8 cellular contexts compared by ENCODE assay signal in the genomic region with DNA sequence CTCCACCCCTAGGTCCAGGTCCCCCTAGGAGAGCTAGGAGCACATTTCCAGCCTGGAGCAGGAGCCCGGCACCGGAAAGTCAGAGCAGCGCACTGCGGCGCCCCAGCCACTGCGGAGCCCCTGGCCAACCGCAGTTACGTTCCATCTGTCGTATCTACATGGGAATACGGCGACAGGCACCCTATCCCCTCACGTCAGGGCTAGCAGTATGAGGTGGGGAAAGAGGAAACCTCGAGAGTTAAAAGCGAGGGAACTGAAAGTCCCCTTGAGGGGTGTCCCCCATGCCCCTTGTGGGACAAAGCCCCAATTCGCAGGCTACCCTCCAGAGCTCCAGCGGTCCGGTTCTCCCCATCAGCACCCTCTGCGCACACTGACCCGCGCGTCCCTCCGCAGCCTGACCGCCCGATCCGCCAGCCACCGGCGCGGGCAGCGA. TPM values are rescaled to one million over a fixed set of nuclear protein-coding genes. Genes with fewer than 3 reads are reported as not detected.
DNase-seq lines count a peak whose midpoint lies in the region; ATAC-seq and TF ChIP-seq lines count a peak whose summit lies in the region.

No MANE protein-coding gene starts in this region.

- H3K4me1 Mint-ChIP-seq in GM23338 (peaks cover 10% of the 10 kb centered on the region), immature natural killer cell (peaks cover 23 to 64% of the 10 kb centered on the region in 2 donors)

- ATAC-seq in GM23338, result peak; percentile 80

- peak overlapping the region; percentile 91 for H2AFZ ChIP-seq in GM23338

- intact Hi-C loops in spleen (cut with DNase I; ENCODE audit: low total_unique reads), result no loop called here

- peaks cover 16% of the 10 kb centered on the region for H3K4me1 ChIP-seq in GM23338 (ENCODE audit: insufficient read depth)
- peaks cover 5 to 29% (median 22%) of the 10 kb centered on the region in 6 donors for H3K4me1 ChIP-seq in spleen

- no peaks in the 10 kb centered on the region for H3K9me2 ChIP-seq in GM23338 (ENCODE audit: insufficient read depth)

- in situ Hi-C loops in brain microvascular endothelial cell (cut with HindIII; ENCODE audit: low pct_ligation_motif_present, low sequenced_read_pairs), result no loop called here

- H3K79me2 ChIP-seq in GM23338 (replicated peaks; ENCODE audit: insufficient read depth), result no peaks in the 10 kb centered on the region

- TF ChIP-seq CTCF in GM23338 (conservative IDR thresholded peaks at IDR 0.05; ENCODE audit: low read depth in 2 of 2), result no peak
- TF ChIP-seq CTCF in brain microvascular endothelial cell (IDR thresholded peaks at IDR 0.05; ENCODE audit: low read depth, low read length, missing control alignments), result no peak
- no peak for TF ChIP-seq CTCF in spleen (IDR thresholded peaks at IDR 0.05 in 8 of 11, conservative IDR thresholded peaks at IDR 0.05 in 3 of 11)

- peaks cover 76% of the 10 kb centered on the region for H3K27me3 ChIP-seq in GM23338 (ENCODE audit: insufficient read depth)
- H3K27me3 ChIP-seq in brain microvascular endothelial cell (replicated peaks), result no peaks in the 10 kb centered on the region
- peaks cover 0 to 64% (median 36%) of the 10 kb centered on the region in 7 donors for H3K27me3 ChIP-seq in spleen (replicated peaks in 1 of 7)

- H3K9me3 ChIP-seq in spleen, result no peaks in the 10 kb centered on the region

- H3K4me3 Mint-ChIP-seq in GM23338 (peak overlapping the region; percentile 72), immature natural killer cell (peak overlapping the region; percentile 80 to 91 (median 84))

- H3K27ac ChIP-seq in GM23338 (ENCODE audit: low read depth), result no peak overlapping the region
- no peak overlapping the region for H3K27ac ChIP-seq in brain microvascular endothelial cell
- H3K27ac ChIP-seq in spleen, result peak overlapping the region in 1 of 8 donors; percentile 32

- H3K4me3 ChIP-seq in GM23338 (peak overlapping the region; percentile 77), brain microvascular endothelial cell (ENCODE audit: low read depth, low read length) (peak overlapping the region; percentile 62), spleen (peak overlapping the region; percentile 40 to 87 (median 60))

- H3K27ac Mint-ChIP-seq in GM23338 (no peak overlapping the region), immature natural killer cell (peak overlapping the region in 3 of 6 donors; percentile 9 to 70 (median 70))

- H3F3A ChIP-seq in GM23338 (replicated peaks; ENCODE audit: low read depth), result peaks cover 9% of the 10 kb centered on the region; the same call in 1 of the 2 replicates

- no peaks in the 10 kb centered on the region for H3K36me3 Mint-ChIP-seq in GM23338 (ENCODE audit: low read depth)
- no peaks in the 10 kb centered on the region for H3K36me3 Mint-ChIP-seq in immature natural killer cell

- H3K27me3 Mint-ChIP-seq in GM23338 (ENCODE audit: insufficient read depth, low read depth, poor library complexity) (peaks cover 36% of the 10 kb centered on the region), immature natural killer cell (ENCODE audit: low read depth in 3 of 3) (peaks cover 6 to 10% (median 10%) of the 10 kb centered on the region in 3 donors)

- DNase-seq in DMS 273 treated with DMSO at 0.1 percent for 48 hours (lab: John Stamatoyannopoulos, UW) (peak; percentile 57), GM23338 (ENCODE audit: low spot score) (peak; percentile 74), NCI-H748 treated with DMSO at 0.1 percent for 48 hours (lab: John Stamatoyannopoulos, UW) (peak; percentile 3), brain microvascular endothelial cell (no peak), immature natural killer cell (peak; percentile 26 to 37 (median 33)), spleen (no peak), NCI-H2081 (lab: John Stamatoyannopoulos, UW) (no peak)
- no peak for DNase-seq in effector CD8-positive, alpha-beta T cell (lab: John Stamatoyannopoulos, UW)

- H4K20me1 ChIP-seq in GM23338 (replicated peaks; ENCODE audit: insufficient read depth), result no peaks in the 10 kb centered on the region

- H3K36me3 ChIP-seq in GM23338 (ENCODE audit: insufficient read depth), result peaks cover 3% of the 10 kb centered on the region; the same call in 1 of the 2 replicates
- H3K36me3 ChIP-seq in brain microvascular endothelial cell (replicated peaks), result no peaks in the 10 kb centered on the region
- H3K36me3 ChIP-seq in spleen, result no peaks in the 10 kb centered on the region

- H3K9me3 Mint-ChIP-seq in GM23338, result no peaks in the 10 kb centered on the region; the same call in 2 of the 3 replicates
- H3K9me3 Mint-ChIP-seq in immature natural killer cell, result no peaks in the 10 kb centered on the region

- TF ChIP-seq POLR2A in spleen (IDR thresholded peaks at IDR 0.05), result no peak

- H3K4me2 ChIP-seq in GM23338, result peak overlapping the region; percentile 87

- 0 to 8% (median 1%) methylated on average over 8 to 29 of the region's 29 CpGs for WGBS in spleen, 5 donors

TF ChIP-seq in GM23338, 12 proteins besides CTCF, POLR2A, EP300 and RAD21 (continues in another document):
- TF ChIP-seq NANOG (IDR thresholded peaks at IDR 0.05; ENCODE audit: borderline replicate concordance) (no peak), CREB1 (CRISPR knock-in tag; IDR thresholded peaks at IDR 0.05; ENCODE audit: low read depth) (no peak), ZNF114 (CRISPR knock-in tag; IDR thresholded peaks at IDR 0.05) (no peak), POLR2AphosphoS5 (IDR thresholded peaks at IDR 0.05; ENCODE audit: low read depth) (peak; percentile 31; the same call in 1 of the 2 replicates), EZH2phosphoT487 (IDR thresholded peaks at IDR 0.05; ENCODE audit: unreplicated experiment) (no peak), JUNB (IDR thresholded peaks at IDR 0.05; ENCODE audit: unreplicated experiment) (no peak)
- TF ChIP-seq, protein P1, sequence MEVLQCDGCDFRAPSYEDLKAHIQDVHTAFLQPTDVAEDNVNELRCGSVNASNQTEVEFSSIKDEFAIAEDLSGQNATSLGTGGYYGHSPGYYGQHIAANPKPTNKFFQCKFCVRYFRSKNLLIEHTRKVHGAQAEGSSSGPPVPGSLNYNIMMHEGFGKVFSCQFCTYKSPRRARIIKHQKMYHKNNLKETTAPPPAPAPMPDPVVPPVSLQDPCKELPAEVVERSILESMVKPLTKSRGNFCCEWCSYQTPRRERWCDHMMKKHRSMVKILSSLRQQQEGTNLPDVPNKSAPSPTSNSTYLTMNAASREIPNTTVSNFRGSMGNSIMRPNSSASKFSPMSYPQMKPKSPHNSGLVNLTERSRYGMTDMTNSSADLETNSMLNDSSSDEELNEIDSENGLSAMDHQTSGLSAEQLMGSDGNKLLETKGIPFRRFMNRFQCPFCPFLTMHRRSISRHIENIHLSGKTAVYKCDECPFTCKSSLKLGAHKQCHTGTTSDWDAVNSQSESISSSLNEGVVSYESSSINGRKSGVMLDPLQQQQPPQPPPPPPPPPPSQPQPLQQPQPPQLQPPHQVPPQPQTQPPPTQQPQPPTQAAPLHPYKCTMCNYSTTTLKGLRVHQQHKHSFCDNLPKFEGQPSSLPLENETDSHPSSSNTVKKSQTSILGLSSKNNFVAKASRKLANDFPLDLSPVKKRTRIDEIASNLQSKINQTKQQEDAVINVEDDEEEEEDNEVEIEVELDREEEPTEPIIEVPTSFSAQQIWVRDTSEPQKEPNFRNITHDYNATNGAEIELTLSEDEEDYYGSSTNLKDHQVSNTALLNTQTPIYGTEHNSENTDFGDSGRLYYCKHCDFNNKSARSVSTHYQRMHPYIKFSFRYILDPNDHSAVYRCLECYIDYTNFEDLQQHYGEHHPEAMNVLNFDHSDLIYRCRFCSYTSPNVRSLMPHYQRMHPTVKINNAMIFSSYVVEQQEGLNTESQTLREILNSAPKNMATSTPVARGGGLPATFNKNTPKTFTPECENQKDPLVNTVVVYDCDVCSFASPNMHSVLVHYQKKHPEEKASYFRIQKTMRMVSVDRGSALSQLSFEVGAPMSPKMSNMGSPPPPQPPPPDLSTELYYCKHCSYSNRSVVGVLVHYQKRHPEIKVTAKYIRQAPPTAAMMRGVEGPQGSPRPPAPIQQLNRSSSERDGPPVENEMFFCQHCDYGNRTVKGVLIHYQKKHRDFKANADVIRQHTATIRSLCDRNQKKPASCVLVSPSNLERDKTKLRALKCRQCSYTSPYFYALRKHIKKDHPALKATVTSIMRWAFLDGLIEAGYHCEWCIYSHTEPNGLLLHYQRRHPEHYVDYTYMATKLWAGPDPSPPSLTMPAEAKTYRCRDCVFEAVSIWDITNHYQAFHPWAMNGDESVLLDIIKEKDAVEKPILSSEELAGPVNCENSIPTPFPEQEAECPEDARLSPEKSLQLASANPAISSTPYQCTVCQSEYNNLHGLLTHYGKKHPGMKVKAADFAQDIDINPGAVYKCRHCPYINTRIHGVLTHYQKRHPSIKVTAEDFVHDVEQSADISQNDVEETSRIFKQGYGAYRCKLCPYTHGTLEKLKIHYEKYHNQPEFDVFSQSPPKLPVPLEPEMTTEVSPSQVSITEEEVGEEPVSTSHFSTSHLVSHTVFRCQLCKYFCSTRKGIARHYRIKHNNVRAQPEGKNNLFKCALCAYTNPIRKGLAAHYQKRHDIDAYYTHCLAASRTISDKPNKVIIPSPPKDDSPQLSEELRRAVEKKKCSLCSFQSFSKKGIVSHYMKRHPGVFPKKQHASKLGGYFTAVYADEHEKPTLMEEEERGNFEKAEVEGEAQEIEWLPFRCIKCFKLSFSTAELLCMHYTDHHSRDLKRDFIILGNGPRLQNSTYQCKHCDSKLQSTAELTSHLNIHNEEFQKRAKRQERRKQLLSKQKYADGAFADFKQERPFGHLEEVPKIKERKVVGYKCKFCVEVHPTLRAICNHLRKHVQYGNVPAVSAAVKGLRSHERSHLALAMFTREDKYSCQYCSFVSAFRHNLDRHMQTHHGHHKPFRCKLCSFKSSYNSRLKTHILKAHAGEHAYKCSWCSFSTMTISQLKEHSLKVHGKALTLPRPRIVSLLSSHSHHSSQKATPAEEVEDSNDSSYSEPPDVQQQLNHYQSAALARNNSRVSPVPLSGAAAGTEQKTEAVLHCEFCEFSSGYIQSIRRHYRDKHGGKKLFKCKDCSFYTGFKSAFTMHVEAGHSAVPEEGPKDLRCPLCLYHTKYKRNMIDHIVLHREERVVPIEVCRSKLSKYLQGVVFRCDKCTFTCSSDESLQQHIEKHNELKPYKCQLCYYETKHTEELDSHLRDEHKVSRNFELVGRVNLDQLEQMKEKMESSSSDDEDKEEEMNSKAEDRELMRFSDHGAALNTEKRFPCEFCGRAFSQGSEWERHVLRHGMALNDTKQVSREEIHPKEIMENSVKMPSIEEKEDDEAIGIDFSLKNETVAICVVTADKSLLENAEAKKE (CRISPR knock-in tag; IDR thresholded peaks at IDR 0.05), result no peak

RNA-seq across cellular contexts. Expression of a gene that starts 1.0 kb away (rescaled TPM):
- 4.3 and 7.1 TPM in 2 replicates for total RNA-seq in GM23338 (2014; rRNA removed; shearing (Covaris generic))
- polyA plus RNA-seq in GM23338 (2016; fragmentation: Nextera tagmentation; extraction: Ambion mirVana) (1.5 and 1.6 TPM in 2 replicates), immature natural killer cell (10 to 100 TPM in 1 of 3 donors, 1 to 10 TPM in 2; 1.2 to 13.0 (median 9.0) TPM), spleen (under 1 TPM; 0.17 to 0.41 (median 0.35) TPM)
- total RNA-seq in spleen, result 1 to 10 TPM in 3 of 7 donors, under 1 TPM in 4; 0.34 to 1.4 (median 0.92) TPM

RNA-seq across cellular contexts. Expression of a gene that starts 15.0 kb away (rescaled TPM):
- total RNA-seq in GM23338 (2014; rRNA removed; shearing (Covaris generic)), result 55.8 and 61.0 TPM in 2 replicates
- polyA plus RNA-seq in GM23338 (2016; fragmentation: Nextera tagmentation; extraction: Ambion mirVana) (51.6 and 55.8 TPM in 2 replicates), immature natural killer cell (10 to 100 TPM; 83.2 to 94.4 (median 87.9) TPM), spleen (10 to 100 TPM; 14.7 to 21.9 (median 21.3) TPM)
- total RNA-seq in spleen, result 10 to 100 TPM; 20.4 to 47.7 (median 25.1) TPM

Comparison
In these comparisons a context has a peak if more than half of its experiments do, and no peak if none do; other contexts are left out.
1. DNase-seq: peak in DMS 273 treated with DMSO at 0.1 percent for 48 hours (single experiment), GM23338 (single experiment), NCI-H748 treated with DMSO at 0.1 percent for 48 hours (single experiment) and immature natural killer cell (3 of 3); none in brain microvascular endothelial cell (single experiment), spleen (single experiment), effector CD8-positive, alpha-beta T cell (single experiment) and NCI-H2081 (0 of 2).
2. Peak in every context shown above with its lines, with median percentiles within 50 percentile points of each other: H3K4me3 ChIP-seq.